In genomic region chr6:149938013-149938570, GRCh38 we compare ENCODE assay signal across 1 cellular context.
A peak's percentile ranks its signal among the peaks of the same experiment; 100 is the strongest.
TF ChIP-seq lines count a peak whose summit lies in the region.

No MANE protein-coding gene starts in this region.

TF ChIP-seq in Ishikawa, 13 proteins besides CTCF, POLR2A, EP300 and RAD21:
- 0 out of 2 replicates have a peak, but pooled peaks have one; percentile 30 for TF ChIP-seq ZBTB7A (IDR thresholded peaks at IDR 0.05; ENCODE audit: low read depth)
